In the genomic region with DNA sequence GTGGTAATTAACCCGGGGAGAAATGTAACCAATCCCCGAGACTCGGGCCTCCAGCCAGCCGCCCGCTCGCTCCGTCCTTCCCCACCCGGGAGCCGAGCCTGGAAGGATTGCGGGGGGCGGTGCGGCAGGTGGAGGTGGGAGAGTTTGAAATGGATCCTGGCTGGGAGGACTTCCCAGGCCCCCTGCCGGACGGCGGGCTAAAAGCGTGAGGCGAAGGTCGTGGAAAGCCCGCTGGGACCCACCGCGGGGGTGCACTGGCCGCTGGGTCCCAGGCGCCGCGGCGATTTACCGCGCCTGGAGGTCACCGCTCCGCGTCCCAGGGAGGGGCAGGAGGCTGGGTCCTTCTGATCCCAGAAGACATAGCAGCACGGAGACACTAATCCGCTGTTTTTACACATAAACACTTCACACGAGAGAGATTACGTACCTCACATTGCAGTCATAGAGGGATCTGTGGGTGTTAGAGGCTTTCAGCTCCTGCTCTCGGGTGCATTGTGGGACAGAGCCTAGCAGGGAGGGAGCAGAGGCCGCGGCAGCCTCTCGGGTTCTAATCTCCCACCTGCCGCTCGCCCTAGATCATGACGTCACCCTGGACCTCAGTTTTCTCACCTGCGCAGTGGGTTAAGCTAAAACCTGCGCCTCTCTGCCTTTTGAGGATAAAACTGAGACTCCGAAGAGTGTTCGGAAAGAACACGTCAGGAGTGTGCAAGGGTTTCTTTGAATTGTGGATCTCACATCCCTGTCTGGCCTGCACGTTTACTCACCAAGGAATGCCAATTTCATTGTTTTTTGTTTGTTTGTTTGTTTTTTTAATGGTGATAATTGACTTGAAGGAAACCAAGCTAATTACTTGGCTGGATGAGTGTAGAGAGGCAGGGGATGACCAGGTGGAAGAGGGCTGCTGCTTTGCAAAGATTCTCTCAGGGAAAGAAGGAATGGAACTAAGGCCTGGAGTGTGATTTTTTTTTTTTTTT, we compare ENCODE assay signal across 8 cellular contexts. TPM values are rescaled to one million over a fixed set of nuclear protein-coding genes. Genes with fewer than 3 reads are reported as not detected.
DNase-seq lines count a peak whose midpoint lies in the region; ATAC-seq and TF ChIP-seq lines count a peak whose summit lies in the region.

No MANE protein-coding gene starts in this region.

- H3K27me3 ChIP-seq in naive thymus-derived CD4-positive, alpha-beta T cell (ENCODE audit: control insufficient read depth in 2 of 2, insufficient read depth in 2 of 2, low read length in 2 of 2): no peaks in the 10 kb centered on the region

- CTCF ChIA-PET in naive thymus-derived CD4-positive, alpha-beta T cell (lab: Charles Lee): interaction anchor here (0.6 kb wide), 1 partner anchor 12 kb away, joined by 3 read pairs; no protein-coding TSS in a partner anchor

- H3K36me3 Mint-ChIP-seq in naive thymus-derived CD4-positive, alpha-beta T cell: peaks cover 0 to 2% (median 0%) of the 10 kb centered on the region in 5 donors

- H3K4me1 Mint-ChIP-seq in naive thymus-derived CD4-positive, alpha-beta T cell: peaks cover 6 to 14% (median 9%) of the 10 kb centered on the region in 7 donors

- peaks cover 0 to 7% of the 10 kb centered on the region in 2 donors for H3K4me1 ChIP-seq in naive thymus-derived CD4-positive, alpha-beta T cell (ENCODE audit: control insufficient read depth in 2 of 2, insufficient read depth in 2 of 2, low read length in 2 of 2)

- peak overlapping the region; percentile 65 to 91 (median 86) for H3K4me3 Mint-ChIP-seq in naive thymus-derived CD4-positive, alpha-beta T cell

- ATAC-seq in GM18505 (IDR thresholded peaks at IDR 0.05; ENCODE audit: unreplicated experiment): peak; percentile 30
- ATAC-seq in HG02885 (IDR thresholded peaks at IDR 0.05; ENCODE audit: poor library complexity, unreplicated experiment): peak; percentile 58
- peak; percentile 48 for ATAC-seq in naive thymus-derived CD4-positive, alpha-beta T cell

- H3K36me3 ChIP-seq in naive thymus-derived CD4-positive, alpha-beta T cell (ENCODE audit: control insufficient read depth in 2 of 3, insufficient read depth in 3 of 3, low read length in 3 of 3): no peaks in the 10 kb centered on the region

- POLR2A ChIA-PET in naive thymus-derived CD4-positive, alpha-beta T cell (lab: Charles Lee): interaction anchor here (0.9 to 1.9 kb wide), 2 partner anchors 17 to 57 kb away, joined by 3 to 5 read pairs; a partner anchor contains a TSS

- DNase-seq in NCI-H2171 (lab: John Stamatoyannopoulos, UW): peak; percentile 47
- DNase-seq in activated CD8-positive, alpha-beta memory T cell treated with anti-CD3 and anti-CD28 coated beads for 24 hours: peak; percentile 80
- DNase-seq in erythroblast (lab: John Stamatoyannopoulos, UW): peak; percentile 62 to 68
- DNase-seq in naive thymus-derived CD4-positive, alpha-beta T cell: peak in 7 of 9 donors; percentile 20 to 53 (median 36)

- peaks cover 0 to 39% (median 8%) of the 10 kb centered on the region in 5 donors for H3K27me3 Mint-ChIP-seq in naive thymus-derived CD4-positive, alpha-beta T cell

- H3K9me3 Mint-ChIP-seq in naive thymus-derived CD4-positive, alpha-beta T cell: no peaks in the 10 kb centered on the region

- TF ChIP-seq CTCF in 22Rv1 (IDR thresholded peaks at IDR 0.05): peak; percentile 73

- intact Hi-C loops in naive thymus-derived CD4-positive, alpha-beta T cell (cut with micrococcal nuclease): loop anchor here in 1 of 2 donors (1.0 kb wide), 2 partner anchors 17 to 199 kb away; a partner anchor contains a TSS

- TF ChIP-seq POLR2A in GM18505 (IDR thresholded peaks at IDR 0.05; ENCODE audit: borderline replicate concordance, extremely low read depth, insufficient read depth, insufficient read length): no peak
- no peak for TF ChIP-seq POLR2A in erythroblast (IDR thresholded peaks at IDR 0.05; ENCODE audit: low read length)

- peak overlapping the region; percentile 96 for H3K27ac ChIP-seq in 22Rv1
- H3K27ac ChIP-seq in naive thymus-derived CD4-positive, alpha-beta T cell (ENCODE audit: low read depth, low read length): peak overlapping the region; percentile 53
- peak overlapping the region; percentile 47 for H3K27ac ChIP-seq in temporal lobe (ENCODE audit: low read depth, low read length)

- no peaks in the 10 kb centered on the region for H3K9me3 ChIP-seq in naive thymus-derived CD4-positive, alpha-beta T cell (ENCODE audit: control insufficient read depth in 2 of 3, low read length in 3 of 3)

- H3K27ac Mint-ChIP-seq in naive thymus-derived CD4-positive, alpha-beta T cell: peak overlapping the region in 8 of 9 donors; percentile 36 to 78 (median 64)

- H3K4me3 ChIP-seq in naive thymus-derived CD4-positive, alpha-beta T cell (ENCODE audit: low read length): peak overlapping the region; percentile 78

RNA-seq across cellular contexts. Expression of a gene that starts 17.1 kb away (rescaled TPM):
- total RNA-seq in naive thymus-derived CD4-positive, alpha-beta T cell: 10 to 100 TPM; 15.3 to 24.5 (median 16.7) TPM
- polyA plus RNA-seq in naive thymus-derived CD4-positive, alpha-beta T cell: 10 to 100 TPM; 32.1 to 56.4 TPM
- total RNA-seq in temporal lobe: 53.6 TPM

RNA-seq across cellular contexts. Expression of a gene that starts 19.3 kb away (rescaled TPM):
- total RNA-seq in naive thymus-derived CD4-positive, alpha-beta T cell: not detected
- polyA plus RNA-seq in naive thymus-derived CD4-positive, alpha-beta T cell: not detected
- 0.25 TPM for total RNA-seq in temporal lobe

RNA-seq across cellular contexts. Expression of a gene that starts 44.4 kb away (rescaled TPM):
- total RNA-seq in naive thymus-derived CD4-positive, alpha-beta T cell: under 1 TPM in 2 of 5 experiments, not detected in 3; 0.27 to 0.56 TPM
- polyA plus RNA-seq in naive thymus-derived CD4-positive, alpha-beta T cell: under 1 TPM; 0.08 to 0.15 TPM
- total RNA-seq in temporal lobe: not detected

RNA-seq across cellular contexts. Expression of a gene that starts 59.1 kb away (rescaled TPM):
- total RNA-seq in naive thymus-derived CD4-positive, alpha-beta T cell: not detected
- polyA plus RNA-seq in naive thymus-derived CD4-positive, alpha-beta T cell: not detected
- total RNA-seq in temporal lobe: under 0.01 TPM

Comparison
In these comparisons a context has a peak if more than half of its experiments do, and no peak if none do; other contexts are left out.
1. Peak in every context shown above with its lines: DNase-seq, ATAC-seq, H3K4me3 ChIP-seq and H3K27ac ChIP-seq.